ENCODE assay signal across 8 cellular contexts in the genomic region with DNA sequence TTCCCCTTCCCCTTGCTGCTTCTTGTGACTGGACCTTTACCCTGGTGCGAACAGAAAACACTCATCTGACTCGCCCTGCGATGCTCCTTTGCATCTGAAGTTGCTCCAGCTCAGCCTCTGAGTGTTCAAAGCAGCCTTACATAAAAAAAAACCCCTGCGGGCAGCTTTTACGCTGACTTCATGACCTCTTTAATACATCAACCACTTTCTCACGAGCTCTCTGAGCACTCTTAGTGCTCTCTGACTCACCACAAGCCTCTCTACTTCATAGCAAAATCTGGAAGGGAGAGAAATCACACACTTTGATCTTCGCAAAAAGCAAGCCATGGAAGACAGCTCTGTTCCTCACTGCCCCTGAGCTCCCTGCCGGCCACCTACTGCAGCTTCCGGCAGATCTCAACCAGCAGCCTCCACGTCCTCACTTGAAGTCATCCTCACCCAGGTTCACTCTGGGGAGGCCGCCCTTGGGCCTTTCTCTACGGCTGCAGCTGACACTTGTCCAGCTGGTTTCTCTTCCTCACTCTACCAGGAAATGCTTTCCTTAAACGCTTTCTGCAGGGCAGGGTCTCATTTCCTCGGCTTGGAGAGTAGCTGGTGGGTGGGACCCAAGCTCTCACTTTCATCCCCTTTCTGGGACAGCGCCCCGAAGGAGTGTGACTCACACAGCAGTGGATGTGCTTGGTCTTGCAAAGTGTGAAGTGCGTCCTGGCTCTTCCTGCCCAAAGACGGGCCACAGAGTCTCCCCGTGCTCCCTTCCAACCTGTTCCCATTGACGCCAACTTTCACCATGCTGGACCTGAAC.
DNase-seq lines count a peak whose midpoint lies in the region; ATAC-seq lines count a peak whose summit lies in the region.

No MANE protein-coding gene starts in this region.

- peak; percentile 50 for ATAC-seq in GM19324 (IDR thresholded peaks at IDR 0.05; ENCODE audit: low FRiP score, unreplicated experiment)
- ATAC-seq in GM18909 (IDR thresholded peaks at IDR 0.05; ENCODE audit: poor library complexity, unreplicated experiment): no peak
- ATAC-seq in HG03097 (IDR thresholded peaks at IDR 0.05; ENCODE audit: low FRiP score, unreplicated experiment): no peak

- DNase-seq in AG08395 (ENCODE audit: low spot score) (peak; percentile 81), NAMALWA (ENCODE audit: low spot score) (peak; percentile 48), islet precursor cell (peak; percentile 93), stromal cell of bone marrow (ENCODE audit: low read depth) (peak; percentile 90)
- peak; percentile 51 for DNase-seq in activated gamma-delta T cell treated with anti-CD3 and anti-CD28 coated beads, Interleukin-2, amount 50 U/mL, for 16 hours (ENCODE audit: low read depth)
